In genomic region chr1:30268923-30269666, GRCh38 we compare ENCODE assay signal across 29 cellular contexts.
"Had no signal": no experiment of that assay in that cellular context is flagged by ENCODE, and none has a peak within 500 bp of the region (broad histone marks: within the 10 kb centered on the region; RNA-seq: fewer than 3 reads in every experiment).

No MANE protein-coding gene starts in this region.

- H3K9me3 ChIP-seq: breast epithelium, colonic mucosa, gastrocnemius medialis, psoas muscle, transverse colon, uterus had no signal

- H3K4me3 ChIP-seq: breast epithelium, colonic mucosa, gastrocnemius medialis, hepatocyte, psoas muscle, sigmoid colon, transverse colon, uterus had no signal

- H3K9me3 Mint-ChIP-seq: activated naive CD4-positive, alpha-beta T cell treated with anti-CD3 and anti-CD28 coated beads, Interleukin-2, amount 50 U/mL, for 24 hours; activated naive CD8-positive, alpha-beta T cell treated with anti-CD3 and anti-CD28 coated beads, Interleukin-2, amount 50 U/mL, for 24 hours; activated T-helper 2 cell treated with anti-CD3 and anti-CD28 coated beads, Interferon-gamma antibody, Interleukin-2, Interleukin-4, amounts not matched to agents 10 μg/mL and 5 μg/mL and 100 μg/mL, durations not matched to agents 14 hours and 24 hours and 36 hours; neural crest cell; stimulated activated naive B cell treated with anti-CD40 and anti-IgM and Interleukin-4, amounts not matched to agents 10 μg/mL and 1 μg/mL and 100 μg/mL, for 72 hours; T-helper 2 cell treated with Interferon-gamma antibody and Interleukin-4, amounts not matched to agents 5 μg/mL and 100 μg/mL, for 36 hours had no signal

- H3K36me3 ChIP-seq: breast epithelium, colonic mucosa, gastrocnemius medialis, sigmoid colon, transverse colon, uterus had no signal

- H3K27me3 ChIP-seq: colonic mucosa, gastrocnemius medialis, hepatocyte, transverse colon, uterus had no signal

- ATAC-seq: activated naive CD8-positive, alpha-beta T cell treated with anti-CD3 and anti-CD28 coated beads, Interleukin-2, amount 50 U/mL, for 24 hours; gastrocnemius medialis; left cardiac atrium; left ventricle myocardium superior; psoas muscle; stimulated activated naive B cell treated with anti-CD40 and anti-IgM and Interleukin-4, amounts not matched to agents 10 μg/mL and 1 μg/mL and 100 μg/mL, for 72 hours had no signal

- H3K4me1 Mint-ChIP-seq: activated naive CD4-positive, alpha-beta T cell treated with anti-CD3 and anti-CD28 coated beads, Interleukin-2, amount 50 U/mL, for 24 hours; activated naive CD8-positive, alpha-beta T cell treated with anti-CD3 and anti-CD28 coated beads, Interleukin-2, amount 50 U/mL, for 24 hours; neural crest cell; stimulated activated naive B cell treated with anti-CD40 and anti-IgM and Interleukin-4, amounts not matched to agents 10 μg/mL and 1 μg/mL and 100 μg/mL, for 72 hours had no signal

- H3K4me3 Mint-ChIP-seq: activated naive CD4-positive, alpha-beta T cell treated with anti-CD3 and anti-CD28 coated beads, Interleukin-2, amount 50 U/mL, for 24 hours; activated naive CD8-positive, alpha-beta T cell treated with anti-CD3 and anti-CD28 coated beads, Interleukin-2, amount 50 U/mL, for 24 hours; neural crest cell; stimulated activated naive B cell treated with anti-CD40 and anti-IgM and Interleukin-4, amounts not matched to agents 10 μg/mL and 1 μg/mL and 100 μg/mL, for 72 hours; T-helper 2 cell treated with Interferon-gamma antibody and Interleukin-4, amounts not matched to agents 5 μg/mL and 100 μg/mL, for 36 hours had no signal

- H3K36me3 Mint-ChIP-seq: activated naive CD4-positive, alpha-beta T cell treated with anti-CD3 and anti-CD28 coated beads, Interleukin-2, amount 50 U/mL, for 24 hours; naive B cell; stimulated activated naive B cell treated with anti-CD40 and anti-IgM and Interleukin-4, amounts not matched to agents 10 μg/mL and 1 μg/mL and 100 μg/mL, for 72 hours had no signal

- H3K27ac Mint-ChIP-seq: activated naive CD4-positive, alpha-beta T cell treated with anti-CD3 and anti-CD28 coated beads, Interleukin-2, amount 50 U/mL, for 24 hours; activated naive CD8-positive, alpha-beta T cell treated with anti-CD3 and anti-CD28 coated beads, Interleukin-2, amount 50 U/mL, for 24 hours; activated T-helper 2 cell treated with anti-CD3 and anti-CD28 coated beads, Interferon-gamma antibody, Interleukin-2, Interleukin-4, amounts not matched to agents 10 μg/mL and 5 μg/mL and 100 μg/mL, durations not matched to agents 14 hours and 24 hours and 36 hours; naive B cell; stimulated activated naive B cell treated with anti-CD40 and anti-IgM and Interleukin-4, amounts not matched to agents 10 μg/mL and 1 μg/mL and 100 μg/mL, for 72 hours; T-helper 2 cell treated with Interferon-gamma antibody and Interleukin-4, amounts not matched to agents 5 μg/mL and 100 μg/mL, for 36 hours had no signal

- H3K27ac ChIP-seq: breast epithelium, colonic mucosa, gastrocnemius medialis, hepatocyte, parathyroid adenoma, psoas muscle, sigmoid colon, transverse colon, uterus had no signal

- DNase-seq: activated CD4-positive, alpha-beta T cell treated with anti-CD3 and anti-CD28 coated beads for 4 hours; activated CD4-positive, alpha-beta T cell treated with anti-CD3 and anti-CD28 coated beads, Interleukin-2, amount 50 U/mL, for 4 hours; activated naive CD8-positive, alpha-beta T cell treated with anti-CD3 and anti-CD28 coated beads, Interleukin-2, amount 50 U/mL, for 24 hours; activated T-cell treated with anti-CD3 and anti-CD28 coated beads, Interleukin-2, amount 50 U/mL, for 48 hours; amygdala; colonic mucosa; effector memory CD4-positive, alpha-beta T cell; erythroblast; gastrocnemius medialis; glutamatergic neuron; left cardiac atrium; left ventricle myocardium superior; naive B cell; nucleus accumbens; small intestine; stimulated activated CD4-positive, alpha-beta T cell treated with anti-CD3 and anti-CD28 coated beads, Interleukin-1b, Interleukin-23, amount 100 ng/mL, for 48 hours; stimulated activated naive B cell treated with anti-CD40 and anti-IgM and Interleukin-4, amounts not matched to agents 10 μg/mL and 1 μg/mL and 100 μg/mL, for 72 hours; T-helper 1 cell; transverse colon; uterus had no signal

- H3K4me1 ChIP-seq: breast epithelium, colonic mucosa, gastrocnemius medialis, parathyroid adenoma, psoas muscle, sigmoid colon, transverse colon, uterus had no signal

- H3K27me3 Mint-ChIP-seq: activated naive CD4-positive, alpha-beta T cell treated with anti-CD3 and anti-CD28 coated beads, Interleukin-2, amount 50 U/mL, for 24 hours had no signal
